Comparison of ENCODE assay signal across 8 cellular contexts in genomic region chr12:57521475-57522018, GRCh38. TPM values are rescaled to one million over a fixed set of nuclear protein-coding genes. Genes with fewer than 3 reads are reported as not detected.
A peak's percentile ranks its signal among the peaks of the same experiment; 100 is the strongest.
DNase-seq lines count a peak whose midpoint lies in the region; ATAC-seq and TF ChIP-seq lines count a peak whose summit lies in the region.

No MANE protein-coding gene starts in this region.

- H3K9me3 ChIP-seq in SU-DHL-6 (ENCODE audit: insufficient read depth, low read length) (no peaks in the 10 kb centered on the region), thoracic aorta (no peaks in the 10 kb centered on the region)

- H2AFZ ChIP-seq in SU-DHL-6 (ENCODE audit: low read depth, low read length, severe bottlenecking) = no peak overlapping the region

- H3K9me2 ChIP-seq in SU-DHL-6 (replicated peaks; ENCODE audit: insufficient read depth, low read length) = no peaks in the 10 kb centered on the region

- H3K4me2 ChIP-seq in SU-DHL-6 (ENCODE audit: low read depth, low read length, poor library complexity, severe bottlenecking) = peak overlapping the region; percentile 84

- peaks cover 36% of the 10 kb centered on the region for H3F3A ChIP-seq in SU-DHL-6 (ENCODE audit: insufficient read depth)

- H4K20me1 ChIP-seq in SU-DHL-6 (ENCODE audit: low read depth, low read length) = no peaks in the 10 kb centered on the region; the same call in 1 of the 2 replicates

- TF ChIP-seq CTCF in SU-DHL-6 (IDR thresholded peaks at IDR 0.05; ENCODE audit: insufficient read depth, low read length, poor library complexity, severe bottlenecking) (no peak), thoracic aorta (IDR thresholded peaks at IDR 0.05) (no peak)

- peaks cover 43 to 66% of the 10 kb centered on the region in 2 donors for H3K4me1 ChIP-seq in thoracic aorta (ENCODE audit: control insufficient read depth in 1 of 2, low read depth in 2 of 2)

- peaks cover 35% of the 10 kb centered on the region for H3K79me2 ChIP-seq in SU-DHL-6 (ENCODE audit: insufficient read depth, low read length)

- DNase-seq in SHP77 (lab: John Stamatoyannopoulos, UW) (peak; percentile 44 to 53), SHP77 treated with DMSO at 0.1 percent for 48 hours (lab: John Stamatoyannopoulos, UW) (no peak), medulla oblongata (ENCODE audit: extremely low spot score) (peak; percentile 61), thoracic aorta (ENCODE audit: low spot score) (no peak), activated gamma-delta T cell (lab: John Stamatoyannopoulos, UW) (no peak)

- ATAC-seq in thoracic aorta (ENCODE audit: insufficient number of reproducible peaks, low FRiP score, low read depth) (no peak), GM19467 (IDR thresholded peaks at IDR 0.05; ENCODE audit: unreplicated experiment) (no peak)

- H3K36me3 ChIP-seq in SU-DHL-6 (ENCODE audit: low read length) (peaks cover 4% of the 10 kb centered on the region; the same call in 1 of the 2 replicates), thoracic aorta (peaks cover 29% of the 10 kb centered on the region)

- H3K27me3 ChIP-seq in SU-DHL-6 (ENCODE audit: low read length) = no peaks in the 10 kb centered on the region
- H3K27me3 ChIP-seq in thoracic aorta (replicated peaks; ENCODE audit: insufficient read depth) = no peaks in the 10 kb centered on the region

- H3K9ac ChIP-seq in SU-DHL-6 (ENCODE audit: low read length) = peak overlapping the region; percentile 83

- H3K4me3 ChIP-seq in SU-DHL-6 (ENCODE audit: insufficient read depth, low read length, poor library complexity, severe bottlenecking) (peak overlapping the region; percentile 72), thoracic aorta (peak overlapping the region; percentile 90)

- H3K27ac ChIP-seq in SU-DHL-6 (ENCODE audit: low read depth, low read length) (peak overlapping the region; percentile 98), cingulate gyrus (ENCODE audit: low read depth, low read length) (peak overlapping the region; percentile 100), thoracic aorta (peak overlapping the region; percentile 96 to 99)

RNA-seq across cellular contexts. Expression of gene MBD6, which starts 1.1 kb away (rescaled TPM):
- 10 to 100 TPM; 39.2 to 54.3 TPM for total RNA-seq in thoracic aorta

RNA-seq across cellular contexts. Expression of gene DDIT3, which starts 1.2 kb away (rescaled TPM):
- 10 to 100 TPM; 35.5 to 39.6 TPM for total RNA-seq in thoracic aorta

RNA-seq across cellular contexts. Expression of gene DCTN2, which starts 25.4 kb away (rescaled TPM):
- total RNA-seq in thoracic aorta = 100 to 1,000 TPM; 101 to 153 TPM

RNA-seq across cellular contexts. Expression of gene KIF5A, which starts 28.3 kb away (rescaled TPM):
- 1 to 10 TPM in 1 of 2 donors, under 1 TPM in 1; 0.81 to 2.7 TPM for total RNA-seq in thoracic aorta

RNA-seq across cellular contexts. Expression of gene MARS1, which starts 33.7 kb away (rescaled TPM):
- 100 to 1,000 TPM in 1 of 2 donors, 10 to 100 TPM in 1; 58.8 to 104 TPM for total RNA-seq in thoracic aorta

Comparison
In these comparisons a context has a peak if more than half of its experiments do, and no peak if none do; other contexts are left out.
1. DNase-seq: peak in SHP77 (2 of 2) and medulla oblongata (single experiment); none in SHP77 treated with DMSO at 0.1 percent for 48 hours (single experiment), thoracic aorta (single experiment) and activated gamma-delta T cell (single experiment).
2. Peak in every context shown above with its lines, with median percentiles within 50 percentile points of each other: H3K27ac ChIP-seq.